30 cellular contexts compared by ENCODE assay signal in the genomic region with DNA sequence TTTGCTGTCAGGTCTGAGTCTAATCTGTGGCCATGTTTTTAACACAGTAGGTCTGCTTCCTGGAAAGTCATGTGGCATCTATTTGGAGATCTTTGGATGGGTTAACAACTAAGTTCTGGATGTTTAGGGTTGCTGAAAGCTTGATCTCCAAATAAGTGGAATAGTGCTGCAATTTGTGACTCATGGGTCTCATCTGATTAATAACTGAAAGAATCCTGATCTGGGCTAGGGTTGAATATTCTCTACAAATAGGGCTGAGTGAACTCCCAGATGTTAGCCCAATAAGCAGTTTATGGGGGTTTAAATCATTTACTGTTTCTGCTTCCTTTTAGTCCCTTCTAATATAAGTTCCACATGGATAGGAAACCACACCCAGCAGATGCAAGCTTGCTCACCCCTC. TPM values are rescaled to one million over a fixed set of nuclear protein-coding genes. Genes with fewer than 3 reads are reported as not detected.
"Had no signal": no experiment of that assay in that cellular context is flagged by ENCODE, and none has a peak within 500 bp of the region (broad histone marks: within the 10 kb centered on the region; RNA-seq: fewer than 3 reads in every experiment).

No MANE protein-coding gene starts in this region.

- H3K9ac ChIP-seq: parathyroid adenoma had no signal

- ATAC-seq: gastrocnemius medialis; left lobe of liver; natural killer cell; stimulated activated naive B cell treated with anti-CD40 and anti-IgM and Interleukin-4, amounts not matched to agents 10 μg/mL and 1 μg/mL and 100 μg/mL, for 72 hours; upper lobe of right lung had no signal

- H3K4me3 ChIP-seq: colonic mucosa, esophagus muscularis mucosa, gastrocnemius medialis, lung, right atrium auricular region, sigmoid colon, skin epidermis, spleen, suprapubic skin, transverse colon, upper lobe of right lung, uterus had no signal

- H3K4me1 ChIP-seq: colonic mucosa, esophagus muscularis mucosa, gastrocnemius medialis, parathyroid adenoma, right atrium auricular region, sigmoid colon, spleen, suprapubic skin, transverse colon, upper lobe of right lung, uterus had no signal

- H3K27me3 ChIP-seq: colonic mucosa, gastrocnemius medialis, neutrophil, right atrium auricular region, sigmoid colon, suprapubic skin, transverse colon, upper lobe of right lung, uterus had no signal

- H3K27ac ChIP-seq: colonic mucosa, esophagus muscularis mucosa, gastrocnemius medialis, neutrophil, parathyroid adenoma, right atrium auricular region, sigmoid colon, skin epidermis, spleen, suprapubic skin, transverse colon, upper lobe of right lung, uterus had no signal

- H3K79me2 ChIP-seq: parathyroid adenoma had no signal

- H2AFZ ChIP-seq: parathyroid adenoma had no signal

- DNase-seq: colonic mucosa; effector memory CD4-positive, alpha-beta T cell; gastrocnemius medialis; head of caudate nucleus; kidney; natural killer cell; sigmoid colon; spleen; stimulated activated naive B cell treated with anti-CD40 and anti-IgM and Interleukin-4, amounts not matched to agents 10 μg/mL and 1 μg/mL and 100 μg/mL, for 72 hours; transverse colon; upper lobe of right lung; uterus had no signal

- H3K36me3 ChIP-seq: colonic mucosa, esophagus muscularis mucosa, gastrocnemius medialis, neutrophil, right atrium auricular region, sigmoid colon, spleen, suprapubic skin, transverse colon, upper lobe of right lung, uterus had no signal

- H3K9me3 ChIP-seq: colonic mucosa, esophagus muscularis mucosa, gastrocnemius medialis, neutrophil, right atrium auricular region, sigmoid colon, spleen, suprapubic skin, transverse colon, upper lobe of right lung, uterus had no signal

RNA-seq across cellular contexts. Expression of a gene that starts 23.1 kb away (rescaled TPM):
- total RNA-seq: chondrocyte, colonic mucosa, endothelial cell of umbilical vein, epithelial cell of proximal tubule, esophagus muscularis mucosa, fibroblast of villous mesenchyme, gastrocnemius medialis, glomerular endothelial cell, kidney, left lobe of liver, liver, lung, mononuclear cell, natural killer cell, neural crest cell, osteoblast, progenitor cell of endocrine pancreas, right atrium auricular region, sigmoid colon, spleen, suprapubic skin, transverse colon, upper lobe of right lung, uterus had no signal

RNA-seq across cellular contexts. Expression of a gene that starts 31.7 kb away (rescaled TPM):
- total RNA-seq: chondrocyte, colonic mucosa, endothelial cell of umbilical vein, epithelial cell of proximal tubule, esophagus muscularis mucosa, fibroblast of villous mesenchyme, gastrocnemius medialis, glomerular endothelial cell, left lobe of liver, liver, mononuclear cell, natural killer cell, neural crest cell, osteoblast, progenitor cell of endocrine pancreas, sigmoid colon, spleen, transverse colon, upper lobe of right lung had no signal
